19 cellular contexts compared by ENCODE assay signal in genomic region chr5:134095887-134096589, GRCh38. TPM values are rescaled to one million over a fixed set of nuclear protein-coding genes. Genes with fewer than 3 reads are reported as not detected.
"Had no signal": no experiment of that assay in that cellular context is flagged by ENCODE, and none has a peak within 500 bp of the region (broad histone marks: within the 10 kb centered on the region; RNA-seq: fewer than 3 reads in every experiment).

No MANE protein-coding gene starts in this region.

- H3K27ac ChIP-seq: adrenal gland, epithelial cell of prostate, prostate gland, spleen had no signal

- H3K36me3 ChIP-seq: adrenal gland, prostate gland, spleen had no signal

- H3K4me3 ChIP-seq: adrenal gland, prostate gland, spleen had no signal

- ATAC-seq: activated CD4-positive, CD25-positive, alpha-beta regulatory T cell treated with anti-CD3 and anti-CD28 coated beads, Interleukin-2, amount 50 U/mL, for 24 hours; activated CD8-positive, alpha-beta memory T cell treated with anti-CD3 and anti-CD28 coated beads, Interleukin-2, amount 10 ng/mL, durations not matched to agents 7 days and 5 days; activated T-cell treated with anti-CD3 and anti-CD28 coated beads, Interleukin-2, amount 50 U/mL, for 72 hours; effector memory CD8-positive, alpha-beta T cell; sciatic nerve; stimulated activated memory B cell treated with anti-CD40 and anti-IgM and Interleukin-4, amounts not matched to agents 10 μg/mL and 1 μg/mL and 100 μg/mL, for 72 hours had no signal

- H3K9me3 Mint-ChIP-seq: activated T-cell treated with anti-CD3 and anti-CD28 coated beads, Interleukin-2, amount 50 U/mL, for 72 hours; brain; dendritic cell treated with granulocyte-macrophage colony-stimulating factor and Interleukin-4, amounts not matched to agents 40 ng/mL and 50 ng/mL, for 4 days; effector memory CD8-positive, alpha-beta T cell; naive B cell; stimulated activated memory B cell treated with anti-CD40 and anti-IgM and Interleukin-4, amounts not matched to agents 10 μg/mL and 1 μg/mL and 100 μg/mL, for 72 hours; T-helper 2 cell treated with Interferon-gamma antibody and Interleukin-4, amounts not matched to agents 5 μg/mL and 100 μg/mL, for 36 hours; type B pancreatic cell had no signal

- H3K27me3 ChIP-seq: adrenal gland, spleen had no signal

- H3K9me3 ChIP-seq: adrenal gland, prostate gland, spleen had no signal

- H3K27me3 Mint-ChIP-seq: effector memory CD8-positive, alpha-beta T cell; naive B cell; stimulated activated memory B cell treated with anti-CD40 and anti-IgM and Interleukin-4, amounts not matched to agents 10 μg/mL and 1 μg/mL and 100 μg/mL, for 72 hours; type B pancreatic cell had no signal

- DNase-seq: activated CD8-positive, alpha-beta memory T cell treated with anti-CD3 and anti-CD28 coated beads, Interleukin-2, amount 10 ng/mL, durations not matched to agents 7 days and 5 days; activated T-cell treated with anti-CD3 and anti-CD28 coated beads, Interleukin-2, amount 50 U/mL, for 72 hours; adrenal gland; effector memory CD8-positive, alpha-beta T cell; hypothalamus; naive B cell; occipital lobe; spleen; stimulated activated CD4-positive, alpha-beta T cell treated with anti-CD3 and anti-CD28 coated beads, Interleukin-1b, Interleukin-23, amount 100 ng/mL, for 48 hours; substantia nigra had no signal

- H3K27ac Mint-ChIP-seq: activated CD8-positive, alpha-beta memory T cell treated with anti-CD3 and anti-CD28 coated beads, Interleukin-2, amount 10 ng/mL, durations not matched to agents 7 days and 5 days; activated T-cell treated with anti-CD3 and anti-CD28 coated beads, Interleukin-2, amount 50 U/mL, for 72 hours; dendritic cell treated with granulocyte-macrophage colony-stimulating factor and Interleukin-4, amounts not matched to agents 40 ng/mL and 50 ng/mL, for 4 days; effector memory CD8-positive, alpha-beta T cell; stimulated activated memory B cell treated with anti-CD40 and anti-IgM and Interleukin-4, amounts not matched to agents 10 μg/mL and 1 μg/mL and 100 μg/mL, for 72 hours; T-helper 2 cell treated with Interferon-gamma antibody and Interleukin-4, amounts not matched to agents 5 μg/mL and 100 μg/mL, for 36 hours; type B pancreatic cell had no signal

- H3K4me3 Mint-ChIP-seq: activated CD8-positive, alpha-beta memory T cell treated with anti-CD3 and anti-CD28 coated beads, Interleukin-2, amount 10 ng/mL, durations not matched to agents 7 days and 5 days; activated T-cell treated with anti-CD3 and anti-CD28 coated beads, Interleukin-2, amount 50 U/mL, for 72 hours; dendritic cell treated with granulocyte-macrophage colony-stimulating factor and Interleukin-4, amounts not matched to agents 40 ng/mL and 50 ng/mL, for 4 days; effector memory CD8-positive, alpha-beta T cell; naive B cell; stimulated activated memory B cell treated with anti-CD40 and anti-IgM and Interleukin-4, amounts not matched to agents 10 μg/mL and 1 μg/mL and 100 μg/mL, for 72 hours; T-helper 2 cell treated with Interferon-gamma antibody and Interleukin-4, amounts not matched to agents 5 μg/mL and 100 μg/mL, for 36 hours; type B pancreatic cell had no signal

- H3K4me1 ChIP-seq: adrenal gland, prostate gland had no signal

- H3K36me3 Mint-ChIP-seq: activated CD8-positive, alpha-beta memory T cell treated with anti-CD3 and anti-CD28 coated beads, Interleukin-2, amount 10 ng/mL, durations not matched to agents 7 days and 5 days; brain; naive B cell; stimulated activated memory B cell treated with anti-CD40 and anti-IgM and Interleukin-4, amounts not matched to agents 10 μg/mL and 1 μg/mL and 100 μg/mL, for 72 hours; type B pancreatic cell had no signal

RNA-seq across cellular contexts. Expression of gene TCF7, which starts 18.4 kb away (rescaled TPM):
- total RNA-seq: occipital lobe had no signal
